In the genomic region with DNA sequence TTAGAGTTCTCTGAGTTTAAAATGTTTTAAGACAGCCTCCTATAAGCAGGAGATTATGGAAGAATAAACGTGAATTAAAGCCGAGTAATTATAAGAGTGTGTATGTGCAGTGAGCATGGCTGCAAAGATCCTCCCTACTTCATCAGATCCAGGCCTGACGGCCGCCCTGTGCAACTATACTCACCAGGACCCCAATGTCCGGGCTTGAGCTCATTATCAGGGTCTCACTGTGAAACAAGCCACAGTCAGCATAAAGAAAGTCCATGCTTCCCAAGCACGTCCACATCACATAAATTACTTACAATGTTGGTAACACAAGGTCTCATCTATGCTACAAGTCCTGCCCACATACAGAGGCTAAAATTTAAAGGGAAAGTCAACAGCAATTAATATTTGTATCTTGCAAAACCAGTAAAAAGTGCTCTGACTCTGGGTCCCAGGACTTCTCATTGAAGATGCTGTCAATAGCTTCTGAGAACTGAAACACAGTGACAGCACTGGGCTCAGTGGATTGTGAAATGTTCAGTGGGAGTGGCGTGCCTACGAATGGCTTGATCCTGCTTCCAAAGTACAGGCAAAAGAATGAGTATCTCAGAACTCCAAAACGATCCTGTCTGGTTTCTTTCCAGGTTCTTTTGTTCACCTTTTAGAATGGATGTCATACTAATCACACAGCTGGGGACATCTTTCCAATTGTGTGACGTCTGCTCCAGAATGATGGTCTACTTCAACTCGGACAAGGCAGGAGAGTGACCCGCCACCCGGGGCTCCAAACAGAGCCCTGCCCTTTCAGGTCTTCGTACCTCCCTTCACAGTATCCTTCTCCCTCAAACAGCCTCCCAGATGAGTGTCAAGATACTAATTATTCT, we compare ENCODE assay signal across 1 cellular context.
TF ChIP-seq lines count a peak whose summit lies in the region.

No MANE protein-coding gene starts in this region.

TF ChIP-seq in GM23338, 12 proteins besides CTCF, POLR2A, EP300 and RAD21 (continued from another document):
- TF ChIP-seq, protein P1, sequence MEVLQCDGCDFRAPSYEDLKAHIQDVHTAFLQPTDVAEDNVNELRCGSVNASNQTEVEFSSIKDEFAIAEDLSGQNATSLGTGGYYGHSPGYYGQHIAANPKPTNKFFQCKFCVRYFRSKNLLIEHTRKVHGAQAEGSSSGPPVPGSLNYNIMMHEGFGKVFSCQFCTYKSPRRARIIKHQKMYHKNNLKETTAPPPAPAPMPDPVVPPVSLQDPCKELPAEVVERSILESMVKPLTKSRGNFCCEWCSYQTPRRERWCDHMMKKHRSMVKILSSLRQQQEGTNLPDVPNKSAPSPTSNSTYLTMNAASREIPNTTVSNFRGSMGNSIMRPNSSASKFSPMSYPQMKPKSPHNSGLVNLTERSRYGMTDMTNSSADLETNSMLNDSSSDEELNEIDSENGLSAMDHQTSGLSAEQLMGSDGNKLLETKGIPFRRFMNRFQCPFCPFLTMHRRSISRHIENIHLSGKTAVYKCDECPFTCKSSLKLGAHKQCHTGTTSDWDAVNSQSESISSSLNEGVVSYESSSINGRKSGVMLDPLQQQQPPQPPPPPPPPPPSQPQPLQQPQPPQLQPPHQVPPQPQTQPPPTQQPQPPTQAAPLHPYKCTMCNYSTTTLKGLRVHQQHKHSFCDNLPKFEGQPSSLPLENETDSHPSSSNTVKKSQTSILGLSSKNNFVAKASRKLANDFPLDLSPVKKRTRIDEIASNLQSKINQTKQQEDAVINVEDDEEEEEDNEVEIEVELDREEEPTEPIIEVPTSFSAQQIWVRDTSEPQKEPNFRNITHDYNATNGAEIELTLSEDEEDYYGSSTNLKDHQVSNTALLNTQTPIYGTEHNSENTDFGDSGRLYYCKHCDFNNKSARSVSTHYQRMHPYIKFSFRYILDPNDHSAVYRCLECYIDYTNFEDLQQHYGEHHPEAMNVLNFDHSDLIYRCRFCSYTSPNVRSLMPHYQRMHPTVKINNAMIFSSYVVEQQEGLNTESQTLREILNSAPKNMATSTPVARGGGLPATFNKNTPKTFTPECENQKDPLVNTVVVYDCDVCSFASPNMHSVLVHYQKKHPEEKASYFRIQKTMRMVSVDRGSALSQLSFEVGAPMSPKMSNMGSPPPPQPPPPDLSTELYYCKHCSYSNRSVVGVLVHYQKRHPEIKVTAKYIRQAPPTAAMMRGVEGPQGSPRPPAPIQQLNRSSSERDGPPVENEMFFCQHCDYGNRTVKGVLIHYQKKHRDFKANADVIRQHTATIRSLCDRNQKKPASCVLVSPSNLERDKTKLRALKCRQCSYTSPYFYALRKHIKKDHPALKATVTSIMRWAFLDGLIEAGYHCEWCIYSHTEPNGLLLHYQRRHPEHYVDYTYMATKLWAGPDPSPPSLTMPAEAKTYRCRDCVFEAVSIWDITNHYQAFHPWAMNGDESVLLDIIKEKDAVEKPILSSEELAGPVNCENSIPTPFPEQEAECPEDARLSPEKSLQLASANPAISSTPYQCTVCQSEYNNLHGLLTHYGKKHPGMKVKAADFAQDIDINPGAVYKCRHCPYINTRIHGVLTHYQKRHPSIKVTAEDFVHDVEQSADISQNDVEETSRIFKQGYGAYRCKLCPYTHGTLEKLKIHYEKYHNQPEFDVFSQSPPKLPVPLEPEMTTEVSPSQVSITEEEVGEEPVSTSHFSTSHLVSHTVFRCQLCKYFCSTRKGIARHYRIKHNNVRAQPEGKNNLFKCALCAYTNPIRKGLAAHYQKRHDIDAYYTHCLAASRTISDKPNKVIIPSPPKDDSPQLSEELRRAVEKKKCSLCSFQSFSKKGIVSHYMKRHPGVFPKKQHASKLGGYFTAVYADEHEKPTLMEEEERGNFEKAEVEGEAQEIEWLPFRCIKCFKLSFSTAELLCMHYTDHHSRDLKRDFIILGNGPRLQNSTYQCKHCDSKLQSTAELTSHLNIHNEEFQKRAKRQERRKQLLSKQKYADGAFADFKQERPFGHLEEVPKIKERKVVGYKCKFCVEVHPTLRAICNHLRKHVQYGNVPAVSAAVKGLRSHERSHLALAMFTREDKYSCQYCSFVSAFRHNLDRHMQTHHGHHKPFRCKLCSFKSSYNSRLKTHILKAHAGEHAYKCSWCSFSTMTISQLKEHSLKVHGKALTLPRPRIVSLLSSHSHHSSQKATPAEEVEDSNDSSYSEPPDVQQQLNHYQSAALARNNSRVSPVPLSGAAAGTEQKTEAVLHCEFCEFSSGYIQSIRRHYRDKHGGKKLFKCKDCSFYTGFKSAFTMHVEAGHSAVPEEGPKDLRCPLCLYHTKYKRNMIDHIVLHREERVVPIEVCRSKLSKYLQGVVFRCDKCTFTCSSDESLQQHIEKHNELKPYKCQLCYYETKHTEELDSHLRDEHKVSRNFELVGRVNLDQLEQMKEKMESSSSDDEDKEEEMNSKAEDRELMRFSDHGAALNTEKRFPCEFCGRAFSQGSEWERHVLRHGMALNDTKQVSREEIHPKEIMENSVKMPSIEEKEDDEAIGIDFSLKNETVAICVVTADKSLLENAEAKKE (CRISPR knock-in tag; IDR thresholded peaks at IDR 0.05) = no peak
- no peak for TF ChIP-seq ZNF114 (CRISPR knock-in tag; IDR thresholded peaks at IDR 0.05)
- TF ChIP-seq POLR2AphosphoS5 (IDR thresholded peaks at IDR 0.05; ENCODE audit: low read depth) = no peak
